In the genomic region with DNA sequence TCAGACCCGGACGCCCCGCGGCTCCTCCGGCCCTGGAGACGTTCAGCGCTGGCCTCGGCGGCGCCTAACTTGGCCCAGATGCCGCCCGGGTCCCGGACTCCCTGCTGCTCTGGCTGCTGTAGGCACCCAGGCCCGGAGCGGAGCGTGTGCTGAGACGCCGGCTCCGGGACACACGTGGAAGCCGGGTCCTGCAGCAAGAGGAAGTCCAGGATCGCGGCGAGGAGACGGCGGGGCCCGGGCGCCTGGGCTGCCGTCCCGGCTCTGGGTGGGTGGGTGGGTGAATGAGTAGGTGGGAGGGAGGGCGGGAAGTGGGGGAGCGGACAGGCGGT, we compare ENCODE assay signal across 11 cellular contexts. TPM values are rescaled to one million over a fixed set of nuclear protein-coding genes. Genes with fewer than 3 reads are reported as not detected.
DNase-seq lines count a peak whose midpoint lies in the region; ATAC-seq, FAIRE-seq and TF ChIP-seq lines count a peak whose summit lies in the region.
"Had no signal": no experiment of that assay in that cellular context is flagged by ENCODE, and none has a peak within 500 bp of the region (broad histone marks: within the 10 kb centered on the region; RNA-seq: fewer than 3 reads in every experiment).

No MANE protein-coding gene starts in this region.

- no peak for FAIRE-seq in K562 (lab: Jason Lieb, UNC)
- FAIRE-seq in HepG2 (lab: Jason Lieb, UNC): no peak

- H3K4me1 Mint-ChIP-seq in type B pancreatic cell (ENCODE audit: unreplicated experiment): peaks cover 24% of the 10 kb centered on the region

- H3K27ac ChIP-seq in HEK293 (ENCODE audit: extremely low read depth, low read depth, low read length): no peak overlapping the region; the same call in 1 of the 2 replicates
- H3K27ac ChIP-seq in K562 (ENCODE audit: extremely low read depth, low read depth, low read length): peak overlapping the region; percentile 92
- H3K27ac ChIP-seq in HepG2 (ENCODE audit: extremely low read length, insufficient read depth, low read length): no peak overlapping the region

- CTCF ChIA-PET in HEK293 (lab: Yijun Ruan, JAX) (interaction anchor here (0.6 kb wide), 1 partner anchor 113 kb away, joined by 3 read pairs; no protein-coding TSS in a partner anchor), K562 (lab: Yijun Ruan, JAX; ENCODE audit: low intra/inter-chr PET ratio) (interaction anchor here (0.6 kb wide), 1 partner anchor 11 kb away, joined by 3 read pairs; no protein-coding TSS in a partner anchor), HepG2 (lab: Yijun Ruan, JAX; ENCODE audit: low intra/inter-chr PET ratio, low total read pairs) (no interaction called here), GM10248 (lab: Yijun Ruan, JAX) (interaction anchor here (1.2 kb wide), 1 partner anchor 18 kb away, joined by 3 read pairs; no protein-coding TSS in a partner anchor)

- H2AFZ ChIP-seq in K562 (ENCODE audit: low read depth, low read length) (peak overlapping the region; percentile 81), HepG2 (ENCODE audit: low read length) (no peak overlapping the region)

- POLR2A ChIA-PET in HEK293 (lab: Yijun Ruan, JAX): interaction anchor here (1.4 kb wide), 1 partner anchor 14 kb away, joined by 4 read pairs; no protein-coding TSS in a partner anchor
- POLR2A ChIA-PET in K562 (lab: Yijun Ruan, JAX): interaction anchor here (0.8 to 2.2 kb wide), 5 partner anchors 8 to 68 kb away, joined by 3 to 15 read pairs (median 5); no protein-coding TSS in a partner anchor
- POLR2A ChIA-PET in HepG2 (lab: Yijun Ruan, JAX): no interaction called here
- POLR2A ChIA-PET in GM10248 (lab: Yijun Ruan, JAX): no interaction called here

- H3K27me3 ChIP-seq in K562 (ENCODE audit: control insufficient read depth in 2 of 2, insufficient read depth in 2 of 2, low read length in 2 of 2) (no peaks in the 10 kb centered on the region), HepG2 (ENCODE audit: control insufficient read depth in 1 of 2, insufficient read depth in 2 of 2, low read length in 2 of 2) (peaks cover 11 to 81% of the 10 kb centered on the region in 2 experiments)

- intact Hi-C loops in K562 (cut with micrococcal nuclease): loop anchor here (1.0 kb wide), 1 partner anchor 49 kb away; no protein-coding TSS in a partner anchor
- intact Hi-C loops in HepG2 (cut with micrococcal nuclease; ENCODE audit: unreplicated experiment): no loop called here

- H3K4me3 ChIP-seq in HEK293 (ENCODE audit: low read depth, low read length) (peak overlapping the region; percentile 64), K562 (peak overlapping the region; percentile 76), HepG2 (replicated peaks in 1 of 3; ENCODE audit: insufficient read depth in 1 of 3, low read depth in 2 of 3, low read length in 3 of 3) (peak overlapping the region; percentile 49 to 68 (median 57); a peak in 4 of 6 replicates)

- TF ChIP-seq RAD21 in K562 (CRISPR knock-in tag; conservative IDR thresholded peaks at IDR 0.05 in 1 of 2, IDR thresholded peaks at IDR 0.05 in 1 of 2) (no peak), HepG2 (CRISPR knock-in tag; IDR thresholded peaks at IDR 0.05) (0 out of 2 replicates have a peak, but pooled peaks have one; percentile 9)

- TF ChIP-seq POLR2A in K562 (conservative IDR thresholded peaks at IDR 0.05) (no peak), HepG2 (IDR thresholded peaks at IDR 0.05; ENCODE audit: insufficient read depth in 1 of 2, low read depth in 2 of 2, low read length in 2 of 2) (no peak)

- no peak for TF ChIP-seq EP300 in K562 (IDR thresholded peaks at IDR 0.05; ENCODE audit: low read length)
- TF ChIP-seq EP300 in HepG2 (IDR thresholded peaks at IDR 0.05; ENCODE audit: low read depth in 2 of 2, low read length in 2 of 2): no peak
- no peak for TF ChIP-seq EP300 in HepG2 (CRISPR knock-in tag; IDR thresholded peaks at IDR 0.05; ENCODE audit: borderline replicate concordance)

- H3K9ac ChIP-seq in K562 (ENCODE audit: insufficient read depth in 1 of 2, low read depth in 2 of 2, low read length in 2 of 2): peak overlapping the region; percentile 87 to 93
- no peak overlapping the region for H3K9ac ChIP-seq in HepG2 (ENCODE audit: insufficient read depth, low read depth, low read length)

- H4K20me1 ChIP-seq in K562 (replicated peaks; ENCODE audit: control insufficient read depth, insufficient read depth, low read length) (no peaks in the 10 kb centered on the region), HepG2 (ENCODE audit: insufficient read depth, low read length) (no peaks in the 10 kb centered on the region)

- no peaks in the 10 kb centered on the region for H3K9me1 ChIP-seq in K562 (ENCODE audit: control insufficient read depth, insufficient read depth, low read length)

- H3K36me3 ChIP-seq in HEK293 (ENCODE audit: control insufficient read depth in 2 of 2, insufficient read depth in 1 of 2, low read length in 2 of 2) (no peaks in the 10 kb centered on the region), K562 (ENCODE audit: control insufficient read depth, insufficient read depth, low read length) (peaks cover 33% of the 10 kb centered on the region; the same call in 2 of the 3 replicates), HepG2 (replicated peaks in 1 of 2; ENCODE audit: control insufficient read depth in 1 of 2, insufficient read depth in 2 of 2, low read length in 2 of 2) (no peaks in the 10 kb centered on the region)

- H3K4me1 ChIP-seq in HEK293 (ENCODE audit: control insufficient read depth, insufficient read depth, low read length): no peaks in the 10 kb centered on the region
- peaks cover 14 to 50% of the 10 kb centered on the region in 2 experiments; a peak in 4 of 5 replicates for H3K4me1 ChIP-seq in K562 (replicated peaks in 1 of 2; ENCODE audit: control insufficient read depth in 2 of 2, insufficient read depth in 2 of 2, low read length in 2 of 2)
- H3K4me1 ChIP-seq in HepG2 (ENCODE audit: insufficient read depth, low read length): 0 out of 2 replicates have a peak, but pooled peaks cover 7% of the 10 kb centered on the region

- peaks cover 93% of the 10 kb centered on the region for H3K27me3 Mint-ChIP-seq in type B pancreatic cell

- 0% methylated on average over 7 of the region's 33 CpGs for WGBS in K562 (ENCODE audit: insufficient coverage, low coverage, missing lambda C conversion rate)
- WGBS in HepG2 (ENCODE audit: low lambda C conversion rate): 0% methylated on average over 16 of the region's 33 CpGs

- ATAC-seq in K562: peak; percentile 8
- ATAC-seq in HepG2: peak; percentile 57
- ATAC-seq in GM21447 (IDR thresholded peaks at IDR 0.05; ENCODE audit: unreplicated experiment): no peak

- H3K4me2 ChIP-seq in K562 (ENCODE audit: insufficient read depth, low read length) (peak overlapping the region; percentile 99; the same call in 1 of the 2 replicates), HepG2 (ENCODE audit: low read depth, low read length) (peak overlapping the region; percentile 77)

- no peaks in the 10 kb centered on the region for H3K9me3 Mint-ChIP-seq in type B pancreatic cell

- H3K27ac Mint-ChIP-seq in type B pancreatic cell: no peak overlapping the region
- H3K27ac Mint-ChIP-seq: CD4-positive, CD25-positive, alpha-beta regulatory T cell had no signal

- H3K4me3 Mint-ChIP-seq in type B pancreatic cell: no peak overlapping the region

- peaks cover 2% of the 10 kb centered on the region for H3K36me3 Mint-ChIP-seq in type B pancreatic cell
- H3K36me3 Mint-ChIP-seq: CD4-positive, CD25-positive, alpha-beta regulatory T cell had no signal

- in situ Hi-C loops in K562 (cut with MboI) (no loop called here), HepG2 (cut with HindIII; ENCODE audit: extremely low pct_ligation_motif_present, low pct_unique_long_range_greater_than_20kb) (no loop called here)

- DNase-seq in A172 (ENCODE audit: low spot score) (peak; percentile 7), K562 (ENCODE audit: extremely low read depth in 1 of 4, low spot score in 3 of 4) (peak in 1 of 4 experiments; percentile 32), HepG2 (ENCODE audit: low spot score) (no peak), GM10248 (ENCODE audit: extremely low spot score) (no peak), type B pancreatic cell (ENCODE audit: extremely low spot score, unreplicated experiment) (no peak), activated gamma-delta T cell (lab: John Stamatoyannopoulos, UW) (no peak)
- DNase-seq: CD4-positive, CD25-positive, alpha-beta regulatory T cell; stimulated activated naive CD4-positive, alpha-beta T cell; T-helper 9 cell had no signal

- H3K79me2 ChIP-seq in K562 (ENCODE audit: control insufficient read depth, insufficient read depth, low read length) (peaks cover 62% of the 10 kb centered on the region), HepG2 (ENCODE audit: insufficient read depth, low read length) (no peaks in the 10 kb centered on the region)

- BruUV-seq in K562 (replicated peaks; lab: Mats Ljungman, UMichigan) (no TSS peak), HepG2 (replicated peaks; lab: Mats Ljungman, UMichigan) (no TSS peak)

- TF ChIP-seq CTCF in HEK293 (tag by site-specific recombination; IDR thresholded peaks at IDR 0.05) (no peak), K562 (IDR thresholded peaks at IDR 0.05 in 2 of 3, conservative IDR thresholded peaks at IDR 0.05 in 1 of 3; ENCODE audit: insufficient read depth in 2 of 3, low read depth in 1 of 3, low read length in 3 of 3) (no peak), HepG2 (CRISPR knock-in tag; IDR thresholded peaks at IDR 0.05) (no peak), GM10248 (IDR thresholded peaks at IDR 0.05; ENCODE audit: control extremely low read depth, extremely low read depth, low read depth, missing control alignments) (no peak), type B pancreatic cell (conservative IDR thresholded peaks at IDR 0.05) (no peak)

- H3K9me3 ChIP-seq in HEK293 (ENCODE audit: control insufficient read depth, insufficient read depth, low read depth, low read length) (no peaks in the 10 kb centered on the region), K562 (replicated peaks; ENCODE audit: control insufficient read depth, insufficient read depth, low read depth, low read length) (0 out of 2 replicates have a peak, but pooled peaks cover 6% of the 10 kb centered on the region), HepG2 (ENCODE audit: low read length) (no peaks in the 10 kb centered on the region)

RNA-seq across cellular contexts. Expression of a gene that starts 0.2 kb away (rescaled TPM):
- 1.9 and 6.4 TPM in 2 replicates for total RNA-seq in A172 (2014; rRNA removed; shearing (Covaris generic))
- total RNA-seq in K562 (2011; cell fraction: chromatin; rRNA removed; ENCODE audit: low replicate concordance): 41.5 and 41.9 TPM in 2 replicates
- total RNA-seq in K562 (2011; cell fraction: nucleolus; rRNA removed): 28.6 and 32.5 TPM in 2 replicates
- 31.4 and 35.9 TPM in 2 replicates for total RNA-seq in K562 (2011; cell fraction: nucleoplasm; rRNA removed)
- total RNA-seq in K562 (2014; rRNA removed) (21.3 and 24.3 TPM in 2 replicates), K562 (2014; rRNA removed; fragmentation: Illumina TruSeq; extraction: Trizol) (18.3 and 19.7 TPM in 2 replicates), K562 (2015; rRNA removed; fragmentation: Illumina TruSeq; extraction: Trizol) (19.4 and 20.2 TPM in 2 replicates), K562 (2021) (27.1 and 29.3 TPM in 2 replicates), HepG2 (2016; rRNA removed; fragmentation: Illumina TruSeq; extraction: Trizol) (0.31 and 0.38 TPM in 2 replicates), type B pancreatic cell (ENCODE audit: low replicate concordance) (2.7 and 5.2 TPM in 2 replicates)
- polyA plus RNA-seq in K562 (2011; rRNA removed) (19.0 and 24.9 TPM in 2 replicates), K562 (2014; fragmentation: Illumina TruSeq; extraction: Trizol) (32.8 and 33.8 TPM in 2 replicates), K562 (2014; fragmentation: Nextera tagmentation; extraction: Ambion mirVana) (1 to 10 TPM; 7.1 to 7.7 TPM), K562 (2014; rRNA removed) (19.9 and 20.0 TPM in 2 replicates), HepG2 (2011; rRNA removed) (0.15 TPM in 1 of 2 replicates, not detected in the other)
- polyA plus RNA-seq in K562 (2011; cell fraction: cytosol; rRNA removed): 20.1 and 41.9 TPM in 2 replicates
- polyA plus RNA-seq in K562 (2011; cell fraction: nucleus; rRNA removed): 31.6 and 45.8 TPM in 2 replicates
- 30.5 and 31.1 TPM in 2 replicates for polyA plus RNA-seq in K562 (2012)
- 24.1 and 25.5 TPM in 2 replicates for polyA minus RNA-seq in K562 (2011; rRNA and poly(A)+ RNA removed)
- 34.2 and 39.8 TPM in 2 replicates for polyA minus RNA-seq in K562 (2011; cell fraction: cytosol; rRNA and poly(A)+ RNA removed)
- polyA minus RNA-seq in K562 (2011; cell fraction: nucleus; rRNA and poly(A)+ RNA removed): 21.9 and 22.5 TPM in 2 replicates
- 0.09 TPM in 1 of 2 replicates, not detected in the other for total RNA-seq in HepG2 (2016; cell fraction: cytosol; rRNA removed; fragmentation: Illumina TruSeq; extraction: Trizol; ENCODE audit: low read depth)
- total RNA-seq in HepG2 (2016; cell fraction: insoluble cytoplasmic fraction; rRNA removed; fragmentation: Illumina TruSeq; extraction: Trizol): 0.19 and 0.24 TPM in 2 replicates
- 0.34 and 0.49 TPM in 2 replicates for total RNA-seq in HepG2 (2016; cell fraction: membrane; rRNA removed; fragmentation: Illumina TruSeq; extraction: Trizol)
- total RNA-seq in HepG2 (2016; cell fraction: nucleus; rRNA removed; fragmentation: Illumina TruSeq; extraction: Trizol): 0.25 TPM in 1 of 2 replicates, not detected in the other
- polyA plus RNA-seq in HepG2 (2011; cell fraction: cytosol; rRNA removed): 0.04 and 0.05 TPM in 2 replicates
- polyA plus RNA-seq in HepG2 (2011; cell fraction: nucleus; rRNA removed): 0.09 TPM in 1 of 2 replicates, not detected in the other
- polyA plus RNA-seq in HepG2 (2012): 0.21 TPM in 1 of 2 replicates, not detected in the other
- polyA plus RNA-seq in HepG2 (2016; cell fraction: cytosol; fragmentation: Illumina TruSeq; extraction: Trizol; ENCODE audit: low read depth): 0.06 and 0.08 TPM in 2 replicates
- polyA plus RNA-seq in HepG2 (2016; cell fraction: insoluble cytoplasmic fraction; fragmentation: Illumina TruSeq; extraction: Trizol; ENCODE audit: low read depth): 0.33 and 0.79 TPM in 2 replicates
- 0.15 and 0.21 TPM in 2 replicates for polyA plus RNA-seq in HepG2 (2016; cell fraction: membrane; fragmentation: Illumina TruSeq; extraction: Trizol; ENCODE audit: low read depth)
- polyA plus RNA-seq in HepG2 (2016; cell fraction: nucleus; fragmentation: Illumina TruSeq; extraction: Trizol; ENCODE audit: insufficient read depth, low read depth): 0.42 and 0.65 TPM in 2 replicates
- 0.16 TPM in 1 of 2 replicates, not detected in the other for polyA minus RNA-seq in HepG2 (2011; rRNA and poly(A)+ RNA removed; ENCODE audit: low replicate concordance)
- not detected in 2 replicates for polyA minus RNA-seq in HepG2 (2011; cell fraction: cytosol; rRNA and poly(A)+ RNA removed)
- not detected in 2 replicates for polyA minus RNA-seq in HepG2 (2011; cell fraction: nucleus; rRNA and poly(A)+ RNA removed)
- total RNA-seq: CD4-positive, CD25-positive, alpha-beta regulatory T cell had no signal
- polyA plus RNA-seq: CD4-positive, CD25-positive, alpha-beta regulatory T cell had no signal

Comparison
In these comparisons a context has a peak if more than half of its experiments do, and no peak if none do; other contexts are left out.
1. POLR2A ChIA-PET loops: an anchor here in HEK293 (1.4 kb wide) and K562 (0.8 to 2.2 kb wide); none called in HepG2 and GM10248.